24 cellular contexts compared by ENCODE assay signal in the genomic region with DNA sequence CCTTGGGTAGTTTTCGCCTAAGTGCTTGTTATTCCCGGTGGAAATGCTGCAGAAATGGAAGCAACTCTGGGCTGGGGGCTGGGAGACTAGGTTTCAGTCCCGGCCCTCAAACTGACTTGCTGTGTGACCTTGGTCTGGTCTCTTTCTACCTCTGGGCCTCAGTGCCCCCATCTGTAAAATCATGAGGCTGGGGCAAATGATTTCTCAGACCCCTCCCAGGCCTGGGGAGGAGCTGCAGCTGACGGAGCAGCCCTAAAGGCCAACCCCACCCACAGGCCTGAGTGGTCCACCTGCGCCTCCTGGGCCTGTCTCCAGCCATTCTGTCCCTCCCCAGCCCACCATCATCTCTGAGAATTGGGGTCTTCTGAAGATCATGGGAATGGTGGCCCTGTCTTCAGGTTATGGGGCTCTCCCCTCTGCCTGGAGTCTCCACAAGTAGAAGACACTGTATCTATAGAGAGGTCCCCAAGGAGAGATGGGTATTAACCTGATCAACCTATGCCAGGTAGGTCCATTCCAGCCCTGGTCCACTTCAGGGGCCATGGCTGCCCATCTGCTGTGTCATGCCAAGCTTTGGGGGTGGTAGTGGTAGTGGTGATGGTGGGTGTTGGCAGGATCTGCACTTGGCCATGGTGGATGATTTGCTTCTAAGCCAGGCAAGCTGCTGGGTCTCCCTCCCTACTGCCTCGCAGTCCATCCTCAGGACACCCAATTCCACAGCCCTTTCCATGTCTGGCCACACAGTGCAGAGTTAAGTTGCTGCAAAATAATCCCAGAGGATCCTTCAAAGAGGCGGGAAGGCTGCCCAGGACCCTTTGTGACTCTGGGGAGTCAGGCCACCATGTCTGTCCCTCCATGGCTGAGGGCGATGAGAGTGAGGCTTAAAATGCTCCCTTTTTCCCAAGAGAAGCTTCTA. TPM values are rescaled to one million over a fixed set of nuclear protein-coding genes. Genes with fewer than 3 reads are reported as not detected.
DNase-seq lines count a peak whose midpoint lies in the region; ATAC-seq, FAIRE-seq and TF ChIP-seq lines count a peak whose summit lies in the region.
"Had no signal": no experiment of that assay in that cellular context is flagged by ENCODE, and none has a peak within 500 bp of the region (broad histone marks: within the 10 kb centered on the region; RNA-seq: fewer than 3 reads in every experiment).

No MANE protein-coding gene starts in this region.

- TF ChIP-seq EP300 in ovary (IDR thresholded peaks at IDR 0.05): no peak

- TF ChIP-seq POLR2A in ovary (IDR thresholded peaks at IDR 0.05): no peak

- H3K9ac ChIP-seq in astrocyte (ENCODE audit: low read length): no peak overlapping the region

- H3K27ac Mint-ChIP-seq in activated naive CD8-positive, alpha-beta T cell treated with anti-CD3 and anti-CD28 coated beads, Interleukin-2, amount 10 ng/mL, durations not matched to agents 7 days and 5 days: no peak overlapping the region
- no peak overlapping the region for H3K27ac Mint-ChIP-seq in activated naive CD8-positive, alpha-beta T cell treated with anti-CD3 and anti-CD28 coated beads, Interleukin-2, amount 50 U/mL, for 24 hours
- peak overlapping the region; percentile 14 for H3K27ac Mint-ChIP-seq in astrocyte (ENCODE audit: unreplicated experiment)
- H3K27ac Mint-ChIP-seq: activated naive CD4-positive, alpha-beta T cell treated with anti-CD3 and anti-CD28 coated beads for 36 hours had no signal

- TF ChIP-seq CTCF in astrocyte (IDR thresholded peaks at IDR 0.05; ENCODE audit: insufficient read depth, low read depth, low read length) (no peak), ovary (IDR thresholded peaks at IDR 0.05) (no peak)

- H3K4me1 ChIP-seq in astrocyte (ENCODE audit: insufficient read depth, low read length) (peaks cover 46% of the 10 kb centered on the region), ovary (ENCODE audit: insufficient read depth) (peaks cover 5% of the 10 kb centered on the region)

- H3K27me3 Mint-ChIP-seq in activated naive CD8-positive, alpha-beta T cell treated with anti-CD3 and anti-CD28 coated beads, Interleukin-2, amount 10 ng/mL, durations not matched to agents 7 days and 5 days: peaks cover 3% of the 10 kb centered on the region
- peaks cover 1% of the 10 kb centered on the region for H3K27me3 Mint-ChIP-seq in activated naive CD8-positive, alpha-beta T cell treated with anti-CD3 and anti-CD28 coated beads, Interleukin-2, amount 50 U/mL, for 24 hours
- peaks cover 2% of the 10 kb centered on the region for H3K27me3 Mint-ChIP-seq in astrocyte (ENCODE audit: low read depth, unreplicated experiment)
- H3K27me3 Mint-ChIP-seq: central memory CD8-positive, alpha-beta T cell had no signal

- H3K9me3 ChIP-seq in astrocyte (ENCODE audit: insufficient read depth, low read depth, low read length): no peaks in the 10 kb centered on the region
- H3K9me3 ChIP-seq in ovary: no peaks in the 10 kb centered on the region
- H3K9me3 ChIP-seq: left lung had no signal

- H3K4me3 ChIP-seq in astrocyte (ENCODE audit: insufficient read depth, low read depth, low read length) (no peak overlapping the region), ovary (no peak overlapping the region)
- H3K4me3 ChIP-seq: GM23248, left lung had no signal

- peaks cover 12% of the 10 kb centered on the region for H3K4me1 Mint-ChIP-seq in activated naive CD8-positive, alpha-beta T cell treated with anti-CD3 and anti-CD28 coated beads, Interleukin-2, amount 10 ng/mL, durations not matched to agents 7 days and 5 days
- no peaks in the 10 kb centered on the region for H3K4me1 Mint-ChIP-seq in activated naive CD8-positive, alpha-beta T cell treated with anti-CD3 and anti-CD28 coated beads, Interleukin-2, amount 50 U/mL, for 24 hours
- peaks cover 43% of the 10 kb centered on the region for H3K4me1 Mint-ChIP-seq in astrocyte (ENCODE audit: low read depth, unreplicated experiment)
- H3K4me1 Mint-ChIP-seq: central memory CD8-positive, alpha-beta T cell; neural crest cell had no signal

- 95 to 97% (median 96%) methylated on average over 8 of the region's 8 CpGs for WGBS in ovary, 3 donors

- H3K27me3 ChIP-seq in astrocyte (ENCODE audit: insufficient read depth, low read length) (no peaks in the 10 kb centered on the region), ovary (no peaks in the 10 kb centered on the region)

- peaks cover 4% of the 10 kb centered on the region for H3K36me3 Mint-ChIP-seq in activated naive CD8-positive, alpha-beta T cell treated with anti-CD3 and anti-CD28 coated beads, Interleukin-2, amount 10 ng/mL, durations not matched to agents 7 days and 5 days
- no peaks in the 10 kb centered on the region for H3K36me3 Mint-ChIP-seq in activated naive CD8-positive, alpha-beta T cell treated with anti-CD3 and anti-CD28 coated beads, Interleukin-2, amount 50 U/mL, for 24 hours (ENCODE audit: low read depth)
- peaks cover 31% of the 10 kb centered on the region for H3K36me3 Mint-ChIP-seq in astrocyte (ENCODE audit: low read depth, unreplicated experiment)

- H3K79me2 ChIP-seq in astrocyte (ENCODE audit: insufficient read depth, low read length): peaks cover 50% of the 10 kb centered on the region

- intact Hi-C loops in ovary (cut with DNase I): loop anchor here in 1 of 4 donors (10.0 kb wide), 1 partner anchor 131 kb away; no protein-coding TSS in a partner anchor

- FAIRE-seq in astrocyte (lab: Jason Lieb, UNC) (no peak), urothelium cell line (lab: Jason Lieb, UNC) (peak; percentile 82)

- DNase-seq in activated naive CD8-positive, alpha-beta T cell treated with anti-CD3 and anti-CD28 coated beads, Interleukin-2, amount 10 ng/mL, durations not matched to agents 7 days and 5 days: peak; percentile 21
- DNase-seq in activated naive CD8-positive, alpha-beta T cell treated with anti-CD3 and anti-CD28 coated beads, Interleukin-2, amount 50 U/mL, for 24 hours: no peak
- DNase-seq in astrocyte (ENCODE audit: low read depth): no peak
- DNase-seq in ovary: peak in 3 of 5 donors; percentile 4 to 16 (median 8)
- DNase-seq in urothelium cell line (ENCODE audit: low spot score): no peak
- no peak for DNase-seq in GDM1 (lab: John Stamatoyannopoulos, UW)
- DNase-seq in substantia nigra (lab: John Stamatoyannopoulos, UW): no peak
- DNase-seq in foreskin melanocyte: no peak
- DNase-seq: ACHN; activated naive CD4-positive, alpha-beta T cell treated with anti-CD3 and anti-CD28 coated beads for 36 hours; C1 segment of cervical spinal cord; foreskin fibroblast; GM23248; NCI-H1092; NCI-H187 treated with DMSO at 0.1 percent for 48 hours; OCI-M1; SHP77; stimulated activated CD4-positive, alpha-beta T cell treated with anti-CD3 and anti-CD28 coated beads, Interleukin-4, amount 100 ng/mL, for 1 hour; stimulated activated naive CD8-positive, alpha-beta T cell treated with anti-CD3 and anti-CD28 coated beads, Interleukin-15, Interleukin-2, amounts not matched to agents 100 U/mL and 50 U/mL, for 24 hours; SW 1271; trophoblast cell had no signal

- no peaks in the 10 kb centered on the region for H3K9me3 Mint-ChIP-seq in activated naive CD8-positive, alpha-beta T cell treated with anti-CD3 and anti-CD28 coated beads, Interleukin-2, amount 10 ng/mL, durations not matched to agents 7 days and 5 days
- no peaks in the 10 kb centered on the region for H3K9me3 Mint-ChIP-seq in activated naive CD8-positive, alpha-beta T cell treated with anti-CD3 and anti-CD28 coated beads, Interleukin-2, amount 50 U/mL, for 24 hours
- H3K9me3 Mint-ChIP-seq in astrocyte (ENCODE audit: unreplicated experiment): peaks cover 3% of the 10 kb centered on the region
- H3K9me3 Mint-ChIP-seq: activated naive CD4-positive, alpha-beta T cell treated with anti-CD3 and anti-CD28 coated beads for 36 hours; central memory CD8-positive, alpha-beta T cell had no signal

- no peak overlapping the region for H3K4me2 ChIP-seq in astrocyte (ENCODE audit: low read length)

- POLR2A ChIA-PET in activated naive CD8-positive, alpha-beta T cell treated with anti-CD3 and anti-CD28 coated beads, Interleukin-2, amount 10 ng/mL, durations not matched to agents 7 days and 5 days (lab: Charles Lee): no interaction called here

- no peak overlapping the region for H2AFZ ChIP-seq in astrocyte (ENCODE audit: low read depth, low read length)
- H2AFZ ChIP-seq: GM23248 had no signal

- H3K36me3 ChIP-seq in astrocyte (ENCODE audit: insufficient read depth, low read length) (no peaks in the 10 kb centered on the region), ovary (no peaks in the 10 kb centered on the region)
- H3K36me3 ChIP-seq: left lung had no signal

- no peak overlapping the region for H3K4me3 Mint-ChIP-seq in activated naive CD8-positive, alpha-beta T cell treated with anti-CD3 and anti-CD28 coated beads, Interleukin-2, amount 10 ng/mL, durations not matched to agents 7 days and 5 days
- no peak overlapping the region for H3K4me3 Mint-ChIP-seq in activated naive CD8-positive, alpha-beta T cell treated with anti-CD3 and anti-CD28 coated beads, Interleukin-2, amount 50 U/mL, for 24 hours
- no peak overlapping the region for H3K4me3 Mint-ChIP-seq in astrocyte (ENCODE audit: unreplicated experiment)
- H3K4me3 Mint-ChIP-seq: activated naive CD4-positive, alpha-beta T cell treated with anti-CD3 and anti-CD28 coated beads for 36 hours; central memory CD8-positive, alpha-beta T cell; neural crest cell had no signal

- H3K27ac ChIP-seq in astrocyte (ENCODE audit: low read depth, low read length): no peak overlapping the region
- H3K27ac ChIP-seq in ovary: no peak overlapping the region
- no peak overlapping the region for H3K27ac ChIP-seq in substantia nigra (ENCODE audit: low read depth, low read length, poor library complexity, severe bottlenecking)

- H4K20me1 ChIP-seq in astrocyte (ENCODE audit: insufficient read depth, low read length): peaks cover 4% of the 10 kb centered on the region

- ATAC-seq in activated naive CD8-positive, alpha-beta T cell treated with anti-CD3 and anti-CD28 coated beads, Interleukin-2, amount 10 ng/mL, durations not matched to agents 7 days and 5 days (ENCODE audit: low read depth): no peak
- no peak for ATAC-seq in activated naive CD8-positive, alpha-beta T cell treated with anti-CD3 and anti-CD28 coated beads, Interleukin-2, amount 50 U/mL, for 24 hours
- ATAC-seq: left lung; stimulated activated naive CD8-positive, alpha-beta T cell treated with anti-CD3 and anti-CD28 coated beads, Interleukin-15, Interleukin-2, amounts not matched to agents 100 U/mL and 50 U/mL, for 24 hours had no signal

RNA-seq across cellular contexts. Expression of a gene that starts 46.0 kb away (rescaled TPM):
- total RNA-seq in activated naive CD8-positive, alpha-beta T cell treated with anti-CD3 and anti-CD28 coated beads, Interleukin-2, amount 10 ng/mL, durations not matched to agents 7 days and 5 days: under 1 TPM; 0.57 to 0.61 TPM
- 193 and 369 TPM in 2 replicates for total RNA-seq in astrocyte
- 10 to 100 TPM in 2 of 7 donors, 1 to 10 TPM in 5; 1.2 to 25.2 (median 4.4) TPM for total RNA-seq in ovary
- 10 to 100 TPM in 1 of 2 donors, 1 to 10 TPM in 1; 2.2 to 34.5 TPM for polyA plus RNA-seq in ovary

Comparison
In these comparisons a context has a peak if more than half of its experiments do, and no peak if none do; other contexts are left out.
1. DNase-seq: peak in activated naive CD8-positive, alpha-beta T cell treated with anti-CD3 and anti-CD28 coated beads, Interleukin-2, amount 10 ng/mL, durations not matched to agents 7 days and 5 days (single experiment) and ovary (3 of 5); none in activated naive CD8-positive, alpha-beta T cell treated with anti-CD3 and anti-CD28 coated beads, Interleukin-2, amount 50 U/mL, for 24 hours (single experiment), astrocyte (single experiment), urothelium cell line (single experiment), GDM1 (single experiment), substantia nigra (0 of 49) and foreskin melanocyte (single experiment).